16 cellular contexts compared by ENCODE assay signal in the genomic region with DNA sequence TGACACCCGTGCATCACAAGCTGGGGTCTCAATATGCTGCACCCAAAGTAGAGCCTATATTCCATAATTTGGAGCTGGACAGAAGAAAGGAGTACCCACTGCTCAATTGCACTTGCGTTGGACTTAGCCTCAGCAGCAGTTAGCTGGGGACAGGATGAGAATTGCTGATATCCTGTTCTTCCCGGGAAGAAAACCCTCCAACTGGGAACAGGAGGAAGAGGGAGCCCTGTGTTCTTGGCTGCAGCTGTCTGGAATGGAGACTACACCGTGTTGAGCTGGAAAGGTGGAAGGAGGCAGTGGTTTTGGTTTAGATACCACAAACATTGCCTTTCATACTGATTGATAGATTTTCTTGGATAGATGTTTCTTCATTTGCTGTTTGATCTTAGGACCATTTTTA. TPM values are rescaled to one million over a fixed set of nuclear protein-coding genes. Genes with fewer than 3 reads are reported as not detected.
A peak's percentile ranks its signal among the peaks of the same experiment; 100 is the strongest.
DNase-seq lines count a peak whose midpoint lies in the region; ATAC-seq, FAIRE-seq and TF ChIP-seq lines count a peak whose summit lies in the region.
"Had no signal": no experiment of that assay in that cellular context is flagged by ENCODE, and none has a peak within 500 bp of the region (broad histone marks: within the 10 kb centered on the region; RNA-seq: fewer than 3 reads in every experiment).

No MANE protein-coding gene starts in this region.

- no peak overlapping the region for H3K27ac ChIP-seq in H9 (ENCODE audit: insufficient read length, low read depth, low read length)
- H3K27ac ChIP-seq in H1 (ENCODE audit: low read depth, low read length): no peak overlapping the region
- H3K27ac ChIP-seq in CD8-positive, alpha-beta T cell (ENCODE audit: low read depth, low read length): no peak overlapping the region

- no peak overlapping the region for H3K4me3 ChIP-seq in H1 (ENCODE audit: extremely low read depth in 1 of 4, insufficient read depth in 2 of 4, low read depth in 3 of 4, low read length in 4 of 4)
- no peak overlapping the region for H3K4me3 ChIP-seq in CD8-positive, alpha-beta T cell (ENCODE audit: low read depth, low read length)
- H3K4me3 ChIP-seq: GM12878 had no signal

- H3K36me3 ChIP-seq in H1 (ENCODE audit: control insufficient read depth in 2 of 4, insufficient read depth in 4 of 4, low read length in 3 of 4): peaks cover 0 to 13% (median 4%) of the 10 kb centered on the region in 4 experiments; a peak in 2 of 8 replicates
- no peaks in the 10 kb centered on the region for H3K36me3 ChIP-seq in CD8-positive, alpha-beta T cell (ENCODE audit: insufficient read depth, low read length)

- no peaks in the 10 kb centered on the region for H3K79me1 ChIP-seq in H9 (ENCODE audit: insufficient read depth, low read depth, low read length, poor library complexity, severe bottlenecking)
- H3K79me1 ChIP-seq in H1 (ENCODE audit: low read depth, low read length): no peaks in the 10 kb centered on the region

- H4K91ac ChIP-seq in H9 (ENCODE audit: insufficient read length, low read depth, low read length): no peak overlapping the region
- H4K91ac ChIP-seq in H1 (replicated peaks; ENCODE audit: insufficient read length, low read length): no peak overlapping the region

- H2BK12ac ChIP-seq in H9 (ENCODE audit: insufficient read length, low read depth, low read length): no peak overlapping the region
- H2BK12ac ChIP-seq in H1 (ENCODE audit: low read depth, low read length): no peak overlapping the region

- H3K23ac ChIP-seq in H9 (ENCODE audit: insufficient read length, low read depth, low read length): no peak overlapping the region
- H3K23ac ChIP-seq in H1 (ENCODE audit: insufficient read length): no peak overlapping the region

- no peak for TF ChIP-seq RAD21 in H1 (IDR thresholded peaks at IDR 0.05 in 1 of 2, conservative IDR thresholded peaks at IDR 0.05 in 1 of 2; ENCODE audit: low read depth in 2 of 2, low read length in 2 of 2)

- H3K18ac ChIP-seq in H9 (ENCODE audit: insufficient read length, low read depth, low read length) (no peak overlapping the region), H1 (ENCODE audit: extremely low read depth, low read length) (no peak overlapping the region)

- H2BK20ac ChIP-seq in H9 (ENCODE audit: low read depth, low read length, poor library complexity, severe bottlenecking): no peak overlapping the region
- no peak overlapping the region for H2BK20ac ChIP-seq in H1 (ENCODE audit: low read length)

- H3K9me3 Mint-ChIP-seq in H9: peaks cover 3 to 5% of the 10 kb centered on the region in 2 experiments; a peak in 4 of 5 replicates
- peaks cover 9% of the 10 kb centered on the region for H3K9me3 Mint-ChIP-seq in CD8-positive, alpha-beta T cell

- no peaks in the 10 kb centered on the region for H3K4me1 ChIP-seq in H9 (ENCODE audit: insufficient read depth, low read length)
- H3K4me1 ChIP-seq in H1 (replicated peaks in 1 of 4; ENCODE audit: control insufficient read depth in 3 of 4, insufficient read depth in 4 of 4, low read length in 3 of 4): peaks cover 0 to 4% (median 1%) of the 10 kb centered on the region in 4 experiments; a peak in 2 of 7 replicates
- no peaks in the 10 kb centered on the region for H3K4me1 ChIP-seq in CD8-positive, alpha-beta T cell (ENCODE audit: insufficient read depth, low read length)
- H3K4me1 ChIP-seq: Caco-2 had no signal

- H3K23me2 ChIP-seq in H9 (ENCODE audit: insufficient read length, low read depth, low read length, poor library complexity, severe bottlenecking): no peaks in the 10 kb centered on the region
- H3K23me2 ChIP-seq in H1 (ENCODE audit: low read depth, low read length): no peaks in the 10 kb centered on the region

- H3K27me3 ChIP-seq in H9 (ENCODE audit: insufficient read depth, low read length) (no peaks in the 10 kb centered on the region), H1 (replicated peaks in 1 of 4; ENCODE audit: control insufficient read depth in 3 of 4, extremely low read depth in 1 of 4, insufficient read depth in 3 of 4, low read length in 3 of 4) (no peaks in the 10 kb centered on the region)
- H3K27me3 ChIP-seq in CD8-positive, alpha-beta T cell (ENCODE audit: insufficient read depth, low read length): no peaks in the 10 kb centered on the region

- H2AFZ ChIP-seq in H9 (ENCODE audit: low read length) (no peak overlapping the region), H1 (ENCODE audit: low read length) (no peak overlapping the region)

- H3K4me2 ChIP-seq in H9 (ENCODE audit: insufficient read depth, insufficient read length, low read length) (no peak overlapping the region), H1 (ENCODE audit: insufficient read depth in 1 of 2, low read depth in 2 of 2, low read length in 2 of 2) (no peak overlapping the region)

- no peak for TF ChIP-seq EP300 in H1 (IDR thresholded peaks at IDR 0.05; ENCODE audit: borderline replicate concordance in 1 of 2, low read depth in 2 of 2, low read length in 2 of 2)

- no peak overlapping the region for H3K4me3 Mint-ChIP-seq in H9
- H3K4me3 Mint-ChIP-seq in CD8-positive, alpha-beta T cell: no peak overlapping the region
- H3K4me3 Mint-ChIP-seq: CD4-positive, alpha-beta memory T cell had no signal

- no peak overlapping the region for H4K5ac ChIP-seq in H9 (ENCODE audit: insufficient read length, low read depth, low read length)
- no peak overlapping the region for H4K5ac ChIP-seq in H1 (ENCODE audit: insufficient read length, low read depth, low read length)

- no peak overlapping the region for H3T11ph ChIP-seq in H9 (ENCODE audit: low read length)

- no CpG with 5 or more reads among the region's 4 CpGs for WGBS in H9 (ENCODE audit: extremely low coverage, insufficient read length, low lambda C conversion rate)
- 94% methylated on average over 4 of the region's 4 CpGs; no CpG with 5 or more reads in 1 of the 2 experiments for WGBS in H1 (ENCODE audit: extremely low coverage in 1 of 2, insufficient coverage in 1 of 2, insufficient read length in 1 of 2, insufficient replicate concordance in 2 of 2, low coverage in 1 of 2, low lambda C conversion rate in 2 of 2, missing lambda C conversion rate in 1 of 2), 2 experiments

- H3K56ac ChIP-seq in H9 (ENCODE audit: insufficient read length, low read depth, low read length): no peak overlapping the region
- no peak overlapping the region for H3K56ac ChIP-seq in H1 (replicated peaks; ENCODE audit: insufficient read length, low read depth, low read length)

- no peak for ATAC-seq in CD8-positive, alpha-beta T cell
- ATAC-seq: GM12878 had no signal

- no peak for TF ChIP-seq POLR2A in H1 (IDR thresholded peaks at IDR 0.05; ENCODE audit: control extremely low read depth in 1 of 2, low read depth in 2 of 2, low read length in 2 of 2)

- TF ChIP-seq CTCF in H9 (conservative IDR thresholded peaks at IDR 0.05) (no peak), H1 (IDR thresholded peaks at IDR 0.05; ENCODE audit: control extremely low read depth in 1 of 3, insufficient read depth in 1 of 3, low read depth in 1 of 3, low read length in 3 of 3) (no peak)
- no peak for TF ChIP-seq CTCF in CD8-positive, alpha-beta T cell (IDR thresholded peaks at IDR 0.05)

- H3K14ac ChIP-seq in H9 (ENCODE audit: insufficient read depth, low read length) (no peak overlapping the region), H1 (ENCODE audit: insufficient read length) (no peak overlapping the region)

- H3K36me3 Mint-ChIP-seq in H9 (ENCODE audit: insufficient read depth in 1 of 3, low read depth in 3 of 3): peaks cover 20 to 29% (median 20%) of the 10 kb centered on the region in 3 experiments
- H3K36me3 Mint-ChIP-seq in CD8-positive, alpha-beta T cell: no peaks in the 10 kb centered on the region

- peaks cover 20 to 21% of the 10 kb centered on the region in 2 experiments for H3K4me1 Mint-ChIP-seq in H9
- no peaks in the 10 kb centered on the region for H3K4me1 Mint-ChIP-seq in CD8-positive, alpha-beta T cell (ENCODE audit: low read depth)
- H3K4me1 Mint-ChIP-seq: CD4-positive, alpha-beta memory T cell had no signal

- no peak for FAIRE-seq in H1 (lab: Jason Lieb, UNC)
- FAIRE-seq: GM12878, GM19239 had no signal

- no peak overlapping the region for H3K4ac ChIP-seq in H9 (ENCODE audit: low read depth, low read length)
- H3K4ac ChIP-seq in H1 (replicated peaks; ENCODE audit: insufficient read length, low read depth, low read length): peak overlapping the region; percentile 13

- H3K27ac Mint-ChIP-seq in H9: peak overlapping the region in 2 of 3 experiments; percentile 12 to 23; a peak in 2 of 7 replicates
- no peak overlapping the region for H3K27ac Mint-ChIP-seq in CD8-positive, alpha-beta T cell
- H3K27ac Mint-ChIP-seq: CD4-positive, alpha-beta memory T cell had no signal

- H3K27me3 Mint-ChIP-seq in H9 (ENCODE audit: low read depth): no peaks in the 10 kb centered on the region
- H3K27me3 Mint-ChIP-seq in CD8-positive, alpha-beta T cell (ENCODE audit: low read depth): peaks cover 2% of the 10 kb centered on the region
- H3K27me3 Mint-ChIP-seq: CD4-positive, alpha-beta memory T cell had no signal

- intact Hi-C loops in CD8-positive, alpha-beta T cell (cut with DNase I, micrococcal nuclease): no loop called here

- CTCF ChIA-PET in H1 (lab: Charles Lee; ENCODE audit: partially characterized antibody): interaction anchor here (0.7 to 1.4 kb wide), 2 partner anchors 12 to 235 kb away, joined by 3 to 6 read pairs; no protein-coding TSS in a partner anchor
- CTCF ChIA-PET in CD8-positive, alpha-beta T cell (lab: Charles Lee): no interaction called here

- H4K20me1 ChIP-seq in H9 (ENCODE audit: control insufficient read depth, insufficient read depth, insufficient read length): no peaks in the 10 kb centered on the region
- no peaks in the 10 kb centered on the region for H4K20me1 ChIP-seq in H1 (replicated peaks in 1 of 2; ENCODE audit: control insufficient read depth in 1 of 2, insufficient read depth in 2 of 2, low read length in 2 of 2)

- H2BK120ac ChIP-seq in H9 (ENCODE audit: low read depth, low read length, poor library complexity, severe bottlenecking) (no peak overlapping the region), H1 (replicated peaks; ENCODE audit: low read depth, low read length) (no peak overlapping the region)

- H3K9me3 ChIP-seq in H9 (ENCODE audit: control insufficient read depth, low read depth, low read length): no peaks in the 10 kb centered on the region
- 0 out of 4 replicates have a peak, but pooled peaks cover 0 to 4% of the 10 kb centered on the region in 2 experiments for H3K9me3 ChIP-seq in H1 (ENCODE audit: insufficient read depth in 2 of 2, low read depth in 1 of 2, low read length in 1 of 2)
- no peaks in the 10 kb centered on the region for H3K9me3 ChIP-seq in CD8-positive, alpha-beta T cell (ENCODE audit: low read length)
- H3K9me3 ChIP-seq: Caco-2 had no signal

- H4K8ac ChIP-seq in H9 (replicated peaks; ENCODE audit: insufficient read length, low read depth, low read length): no peak overlapping the region
- H4K8ac ChIP-seq in H1 (ENCODE audit: extremely low read depth, insufficient read depth, low read length): no peak overlapping the region

- no peak overlapping the region for H2BK15ac ChIP-seq in H9 (ENCODE audit: low read depth, low read length)
- no peak overlapping the region for H2BK15ac ChIP-seq in H1 (ENCODE audit: low read length)

- H2BK5ac ChIP-seq in H9 (ENCODE audit: insufficient read length, low read length) (no peak overlapping the region), H1 (ENCODE audit: low read depth, low read length) (no peak overlapping the region)

- POLR2A ChIA-PET in H1 (lab: Charles Lee; ENCODE audit: partially characterized antibody): interaction anchor here (0.6 kb wide), 1 partner anchor 266 kb away, joined by 4 read pairs; no protein-coding TSS in a partner anchor
- POLR2A ChIA-PET in CD8-positive, alpha-beta T cell (lab: Charles Lee): no interaction called here

- DNase-seq in H9 (peak; percentile 26), H1 (ENCODE audit: low read depth in 1 of 2, low spot score in 2 of 2) (no peak), myocyte (ENCODE audit: low read depth) (peak; percentile 2), superior temporal gyrus (ENCODE audit: extremely low spot score) (no peak), SKM-1 (lab: John Stamatoyannopoulos, UW; ENCODE audit: unreplicated experiment) (no peak)
- DNase-seq in CD8-positive, alpha-beta T cell: no peak
- DNase-seq: C1 segment of cervical spinal cord; Caco-2; CD4-positive, alpha-beta memory T cell; DMS153; DND-41; GDM1; GOT3; HCEC 1CT had no signal

- no peaks in the 10 kb centered on the region for H3K79me2 ChIP-seq in H9 (ENCODE audit: insufficient read depth, low read length)
- peaks cover 0 to 4% of the 10 kb centered on the region in 2 experiments; a peak in 1 of 4 replicates for H3K79me2 ChIP-seq in H1 (ENCODE audit: control insufficient read depth in 1 of 2, insufficient read depth in 2 of 2, low read length in 2 of 2)

- H3K9ac ChIP-seq in H9 (ENCODE audit: extremely low read depth, insufficient read length, low read length) (no peak overlapping the region), H1 (replicated peaks in 1 of 4; ENCODE audit: extremely low read depth in 1 of 4, low read depth in 3 of 4, low read length in 3 of 4) (no peak overlapping the region)

- H2AK5ac ChIP-seq in H9 (ENCODE audit: insufficient read length, low read length) (no peak overlapping the region), H1 (ENCODE audit: low read depth, low read length) (no peak overlapping the region)

RNA-seq across cellular contexts. Expression of a gene that starts 24.6 kb away (rescaled TPM):
- total RNA-seq in H9 (2021): 13.7 and 15.0 TPM in 2 replicates
- 10.5 and 10.8 TPM in 2 replicates for total RNA-seq in H1 (2021; fragmentation: NEBNext Ultra II Directional; extraction: Animal tissue kit (Norgen Biotek cat#: 25700))
- 2.9 and 4.8 TPM in 2 replicates for polyA plus RNA-seq in H1 (2011; rRNA removed)
- polyA plus RNA-seq in H1 (2011; cell fraction: cytosol; rRNA removed): 5.7 TPM
- polyA plus RNA-seq in H1 (2011; cell fraction: nucleus; rRNA removed): 4.1 TPM
- 5.1 to 9.3 TPM (median 6.0 TPM) in 4 replicates for polyA plus RNA-seq in H1 (2012, experiment 1 of 2)
- 0.50 TPM for polyA plus RNA-seq in H1 (2012, experiment 2 of 2)
- 8.6 TPM for polyA plus RNA-seq in H1 (2013, experiment 1 of 2)
- polyA plus RNA-seq in H1 (2013, experiment 2 of 2): 8.1 TPM
- 5.8 and 6.4 TPM in 2 replicates for polyA minus RNA-seq in H1 (2011; rRNA and poly(A)+ RNA removed)
- 6.1 TPM for polyA minus RNA-seq in H1 (2011; cell fraction: cytosol; rRNA and poly(A)+ RNA removed)
- polyA minus RNA-seq in H1 (2011; cell fraction: nucleus; rRNA and poly(A)+ RNA removed): 35.3 TPM
- 6.5 and 7.4 TPM in 2 replicates for total RNA-seq in myocyte
- 1.4 TPM for polyA plus RNA-seq in myocyte (2012)
- not detected for total RNA-seq in CD8-positive, alpha-beta T cell

Comparison
In these comparisons a context has a peak if more than half of its experiments do, and no peak if none do; other contexts are left out.
1. DNase-seq: peak in H9 (single experiment) and myocyte (single experiment); none in H1 (0 of 2), superior temporal gyrus (single experiment), SKM-1 (single experiment) and CD8-positive, alpha-beta T cell (0 of 7).